ENCODE assay signal across 20 cellular contexts in genomic region chr4:177853198-177853597, GRCh38.
A peak's percentile ranks its signal among the peaks of the same experiment; 100 is the strongest.
DNase-seq lines count a peak whose midpoint lies in the region; ATAC-seq and TF ChIP-seq lines count a peak whose summit lies in the region.
"Had no signal": no experiment of that assay in that cellular context is flagged by ENCODE, and none has a peak within 500 bp of the region (broad histone marks: within the 10 kb centered on the region; RNA-seq: fewer than 3 reads in every experiment).

No MANE protein-coding gene starts in this region.

- H3K9me3 ChIP-seq in trophoblast cell (ENCODE audit: insufficient read depth, low read depth, low read length) (no peaks in the 10 kb centered on the region), Caco-2 (no peaks in the 10 kb centered on the region)
- H3K9me3 ChIP-seq: BE2C, BLaER1 had no signal

- no peak overlapping the region for H4K8ac ChIP-seq in trophoblast cell (ENCODE audit: low read depth, low read length)

- no peak overlapping the region for H2BK120ac ChIP-seq in trophoblast cell (ENCODE audit: insufficient read depth, low read length, poor library complexity)

- H3K4me3 ChIP-seq in trophoblast cell (ENCODE audit: low read depth, low read length), result no peak overlapping the region
- no peak overlapping the region for H3K4me3 ChIP-seq in Caco-2 (ENCODE audit: low read depth, low read length)
- H3K4me3 ChIP-seq: BLaER1 had no signal

- H3K27ac Mint-ChIP-seq in chondrocyte (ENCODE audit: unreplicated experiment) (no peak overlapping the region), Caco-2 (ENCODE audit: unreplicated experiment) (no peak overlapping the region)
- H3K27ac Mint-ChIP-seq: CD14-positive monocyte; CD4-positive, alpha-beta memory T cell; CD4-positive, CD25-positive, alpha-beta regulatory T cell; CD8-positive, alpha-beta memory T cell had no signal

- no peaks in the 10 kb centered on the region for H3K4me1 Mint-ChIP-seq in chondrocyte (ENCODE audit: low read depth)
- no peaks in the 10 kb centered on the region for H3K4me1 Mint-ChIP-seq in Caco-2 (ENCODE audit: low read depth, unreplicated experiment)
- H3K4me1 Mint-ChIP-seq: CD14-positive monocyte; CD4-positive, alpha-beta memory T cell; CD4-positive, CD25-positive, alpha-beta regulatory T cell; CD8-positive, alpha-beta memory T cell had no signal

- H3K9me3 Mint-ChIP-seq in chondrocyte (ENCODE audit: low read depth) (peaks cover 7% of the 10 kb centered on the region), Caco-2 (ENCODE audit: unreplicated experiment) (no peaks in the 10 kb centered on the region)

- no peak overlapping the region for H3K4me2 ChIP-seq in trophoblast cell (ENCODE audit: low read length)
- H3K4me2 ChIP-seq: BLaER1 had no signal

- CTCF ChIA-PET in Caco-2 (lab: Charles Lee), result no interaction called here

- no peak overlapping the region for H3K14ac ChIP-seq in trophoblast cell (ENCODE audit: low read length)

- H3K18ac ChIP-seq in trophoblast cell (ENCODE audit: low read length), result no peak overlapping the region

- H3K79me1 ChIP-seq in trophoblast cell (ENCODE audit: low read length), result no peaks in the 10 kb centered on the region

- no peak for ATAC-seq in GM18873 (IDR thresholded peaks at IDR 0.05; ENCODE audit: low FRiP score, unreplicated experiment)
- ATAC-seq in omental fat pad (ENCODE audit: low FRiP score), result no peak

- H3K4me3 Mint-ChIP-seq in chondrocyte (ENCODE audit: unreplicated experiment) (no peak overlapping the region), Caco-2 (ENCODE audit: unreplicated experiment) (no peak overlapping the region)
- H3K4me3 Mint-ChIP-seq: CD14-positive monocyte; CD4-positive, alpha-beta memory T cell; CD4-positive, CD25-positive, alpha-beta regulatory T cell; CD8-positive, alpha-beta memory T cell had no signal

- H3K36me3 ChIP-seq in trophoblast cell (ENCODE audit: control insufficient read depth in 1 of 2, insufficient read depth in 2 of 2, low read length in 2 of 2) (no peaks in the 10 kb centered on the region), Caco-2 (ENCODE audit: control insufficient read depth, insufficient read depth, low read length) (no peaks in the 10 kb centered on the region)
- H3K36me3 ChIP-seq: BE2C, BLaER1 had no signal

- no peak overlapping the region for H2AFZ ChIP-seq in trophoblast cell (ENCODE audit: insufficient read depth, low read length, poor library complexity)

- no peak overlapping the region for H2BK5ac ChIP-seq in trophoblast cell (ENCODE audit: low read depth, low read length, poor library complexity)

- H2BK12ac ChIP-seq in trophoblast cell (ENCODE audit: low read length), result no peak overlapping the region

- no peak overlapping the region for H2AK5ac ChIP-seq in trophoblast cell (ENCODE audit: low read length)

- WGBS in trophoblast cell (ENCODE audit: extremely low coverage, insufficient coverage, insufficient read length), result no CpG with 5 or more reads among the region's 8 CpGs

- H3K36me3 Mint-ChIP-seq in chondrocyte (ENCODE audit: low read depth) (no peaks in the 10 kb centered on the region), Caco-2 (ENCODE audit: insufficient read depth, unreplicated experiment) (no peaks in the 10 kb centered on the region)
- H3K36me3 Mint-ChIP-seq: CD14-positive monocyte; CD4-positive, alpha-beta memory T cell; CD4-positive, CD25-positive, alpha-beta regulatory T cell; CD8-positive, alpha-beta memory T cell had no signal

- BruUV-seq in Caco-2 (replicated peaks; lab: Mats Ljungman, UMichigan), result no TSS peak

- no peaks in the 10 kb centered on the region for H3K79me2 ChIP-seq in trophoblast cell (ENCODE audit: control insufficient read depth, insufficient read depth, low read length, poor library complexity)

- POLR2A ChIA-PET in Caco-2 (lab: Charles Lee), result no interaction called here

- H3K4me1 ChIP-seq in trophoblast cell (ENCODE audit: control insufficient read depth in 1 of 2, insufficient read depth in 2 of 2, low read length in 2 of 2) (no peaks in the 10 kb centered on the region), Caco-2 (no peaks in the 10 kb centered on the region)
- H3K4me1 ChIP-seq: BLaER1 had no signal

- DNase-seq in EL, result peak; percentile 1
- DNase-seq in chondrocyte (ENCODE audit: low spot score), result peak; percentile 61
- DNase-seq in trophoblast cell, result peak; percentile 1 to 14
- no peak for DNase-seq in Caco-2
- no peak for DNase-seq in cerebellar cortex (ENCODE audit: low spot score)
- no peak for DNase-seq in omental fat pad (ENCODE audit: low spot score)
- DNase-seq: 8988T; ACHN; BE2C; C1 segment of cervical spinal cord; Calu3; CD4-positive, alpha-beta memory T cell; CD4-positive, CD25-positive, alpha-beta regulatory T cell; CD8-positive, alpha-beta memory T cell; COR-L47; DMS79 treated with DMSO at 0.1 percent for 48 hours; GF-D8 had no signal

- no peak overlapping the region for H4K91ac ChIP-seq in trophoblast cell (ENCODE audit: low read depth, low read length)

- H3K27ac ChIP-seq in trophoblast cell (ENCODE audit: low read depth, low read length), result no peak overlapping the region
- H3K27ac ChIP-seq: BLaER1 had no signal

- intact Hi-C loops in Caco-2 (cut with micrococcal nuclease; ENCODE audit: unreplicated experiment), result no loop called here

- no peak overlapping the region for H3K4ac ChIP-seq in trophoblast cell (ENCODE audit: low read depth, low read length)

- no peak overlapping the region for H3K9ac ChIP-seq in trophoblast cell (ENCODE audit: low read length)
- H3K9ac ChIP-seq: BLaER1 had no signal

- no peak for TF ChIP-seq CTCF in chondrocyte (IDR thresholded peaks at IDR 0.05)
- no peak for TF ChIP-seq CTCF in Caco-2 (IDR thresholded peaks at IDR 0.05; ENCODE audit: insufficient read depth in 1 of 2, low read depth in 1 of 2, low read length in 1 of 2, severe bottlenecking in 1 of 2, unreplicated experiment in 1 of 2)
- TF ChIP-seq CTCF in omental fat pad (IDR thresholded peaks at IDR 0.05), result no peak

- H4K12ac ChIP-seq in trophoblast cell (ENCODE audit: low read depth, low read length), result no peak overlapping the region

- H3K23ac ChIP-seq in trophoblast cell (ENCODE audit: low read length), result no peak overlapping the region

- H3K27me3 Mint-ChIP-seq in chondrocyte (ENCODE audit: low read depth) (no peaks in the 10 kb centered on the region), Caco-2 (ENCODE audit: insufficient read depth, unreplicated experiment) (no peaks in the 10 kb centered on the region)
- H3K27me3 Mint-ChIP-seq: CD4-positive, alpha-beta memory T cell; CD8-positive, alpha-beta memory T cell had no signal

- H3K27me3 ChIP-seq in trophoblast cell (ENCODE audit: insufficient read depth, low read length) (no peaks in the 10 kb centered on the region), Caco-2 (replicated peaks; ENCODE audit: control insufficient read depth, insufficient read depth, low read length) (no peaks in the 10 kb centered on the region)
- H3K27me3 ChIP-seq: BE2C, BLaER1 had no signal

Comparison
In these comparisons a context has a peak if more than half of its experiments do, and no peak if none do; other contexts are left out.
1. DNase-seq: peak in EL (single experiment), chondrocyte (single experiment) and trophoblast cell (2 of 2); none in Caco-2 (0 of 2), cerebellar cortex (single experiment) and omental fat pad (single experiment).